ENCODE assay signal across 9 cellular contexts in the genomic region with DNA sequence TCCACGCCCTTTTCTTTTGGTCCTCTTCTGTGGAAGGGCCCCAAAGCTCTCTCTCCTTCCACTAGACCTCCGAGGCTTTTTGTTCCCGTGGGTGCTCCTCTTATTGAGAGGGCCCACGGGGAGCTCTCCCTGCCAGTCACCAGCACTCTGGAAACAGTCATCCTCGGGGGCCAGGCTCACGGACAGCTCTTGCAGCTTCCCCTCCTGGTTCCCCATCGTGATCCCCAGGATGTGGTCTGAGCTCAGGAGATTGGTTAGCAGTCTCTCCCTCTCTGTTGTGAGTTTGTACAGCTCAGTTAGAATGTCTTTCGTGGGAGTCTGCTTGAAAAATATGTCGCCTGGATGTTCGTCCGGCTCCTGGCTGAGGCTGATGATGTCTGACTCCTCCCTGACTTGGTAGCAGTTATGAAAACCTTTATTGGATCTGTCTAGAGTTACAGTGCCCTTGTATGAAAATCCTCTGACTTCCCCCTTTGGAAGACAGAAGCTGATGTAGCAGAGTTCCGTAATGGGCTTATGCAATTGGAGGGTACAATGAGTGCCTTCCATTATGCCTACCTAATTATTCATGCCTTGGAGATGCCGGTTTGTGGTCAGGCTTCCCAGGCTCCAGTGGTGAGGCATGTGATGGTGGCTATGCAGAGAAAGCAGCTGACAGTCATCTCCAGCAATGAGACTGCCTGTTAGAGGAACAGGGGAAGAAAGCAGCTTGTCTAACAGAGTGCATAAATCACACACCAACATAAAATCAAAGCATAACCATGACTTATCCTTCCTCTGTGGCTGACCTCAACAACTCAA. TPM values are rescaled to one million over a fixed set of nuclear protein-coding genes. Genes with fewer than 3 reads are reported as not detected.
DNase-seq lines count a peak whose midpoint lies in the region; ATAC-seq, FAIRE-seq and TF ChIP-seq lines count a peak whose summit lies in the region.
"Had no signal": no experiment of that assay in that cellular context is flagged by ENCODE, and none has a peak within 500 bp of the region (broad histone marks: within the 10 kb centered on the region; RNA-seq: fewer than 3 reads in every experiment).

No MANE protein-coding gene starts in this region.

- H3K4me3 ChIP-seq in ascending aorta (peak overlapping the region; percentile 4 to 42), keratinocyte (ENCODE audit: control insufficient read depth in 2 of 3, extremely low read depth in 1 of 3, insufficient read depth in 2 of 3, low read depth in 1 of 3, low read length in 3 of 3) (no peak overlapping the region)

- intact Hi-C loops in ascending aorta (cut with DNase I) = no loop called here

- H2AFZ ChIP-seq in keratinocyte (ENCODE audit: control insufficient read depth, low read length) = no peak overlapping the region

- H3K9me3 ChIP-seq in ascending aorta = no peaks in the 10 kb centered on the region
- H3K9me3 ChIP-seq in keratinocyte (ENCODE audit: control insufficient read depth, low read depth, low read length) = no peaks in the 10 kb centered on the region

- peak; percentile 71 for DNase-seq in HS-5 (ENCODE audit: low read depth)
- DNase-seq in ascending aorta (ENCODE audit: low spot score in 2 of 2) = peak; percentile 57 to 82
- peak; percentile 21 for DNase-seq in keratinocyte (ENCODE audit: low read depth, low spot score)
- DNase-seq in superior temporal gyrus (ENCODE audit: extremely low spot score) = peak; percentile 55
- no peak for DNase-seq in activated gamma-delta T cell treated with Interleukin-2 at 50 U/mL for 16 hours
- no peak for DNase-seq in central memory CD4-positive, alpha-beta T cell
- no peak for DNase-seq in effector CD8-positive, alpha-beta T cell (lab: John Stamatoyannopoulos, UW)
- DNase-seq: cerebellar nuclear complex had no signal

- H3K27ac ChIP-seq in ascending aorta (no peak overlapping the region), keratinocyte (ENCODE audit: control insufficient read depth, insufficient read depth, low read length) (no peak overlapping the region)

- H3K4me1 ChIP-seq in ascending aorta (no peaks in the 10 kb centered on the region), keratinocyte (ENCODE audit: control insufficient read depth, extremely low read depth, insufficient read depth, low read length) (peaks cover 6% of the 10 kb centered on the region)

- dilution Hi-C loops in keratinocyte (cut with MboI; ENCODE audit: extremely low pct_ligation_motif_present, low sequenced_read_pairs) = no loop called here

- FAIRE-seq in keratinocyte (lab: Jason Lieb, UNC) = peak; percentile 51

- no peaks in the 10 kb centered on the region for H4K20me1 ChIP-seq in keratinocyte (ENCODE audit: control insufficient read depth, extremely low read depth, insufficient read depth, low read length)

- no peak for ATAC-seq in GM19397 (IDR thresholded peaks at IDR 0.05; ENCODE audit: unreplicated experiment)

- no peak overlapping the region for H3K4me2 ChIP-seq in keratinocyte (ENCODE audit: control insufficient read depth, extremely low read depth, insufficient read depth, low read depth, low read length)

- no peaks in the 10 kb centered on the region for H3K79me2 ChIP-seq in keratinocyte (ENCODE audit: control insufficient read depth, insufficient read depth, low read length)

- no peaks in the 10 kb centered on the region for H3K36me3 ChIP-seq in ascending aorta
- H3K36me3 ChIP-seq in keratinocyte (ENCODE audit: control insufficient read depth in 2 of 2, extremely low read depth in 1 of 2, insufficient read depth in 2 of 2, low read length in 2 of 2) = no peaks in the 10 kb centered on the region

- no peaks in the 10 kb centered on the region for H3K9me1 ChIP-seq in keratinocyte (ENCODE audit: control insufficient read depth, extremely low read depth, insufficient read depth, low read length)

- TF ChIP-seq CTCF in ascending aorta (IDR thresholded peaks at IDR 0.05) = no peak
- TF ChIP-seq CTCF in keratinocyte (optimal IDR thresholded peaks at IDR 0.05 in 1 of 3, IDR thresholded peaks at IDR 0.05 in 1 of 3, conservative IDR thresholded peaks at IDR 0.05 in 1 of 3; ENCODE audit: extremely low read depth in 1 of 3, insufficient read depth in 2 of 3, low read length in 3 of 3) = no peak

- H3K27me3 ChIP-seq in ascending aorta (no peaks in the 10 kb centered on the region), keratinocyte (ENCODE audit: control insufficient read depth, extremely low read depth, insufficient read depth, low read length) (no peaks in the 10 kb centered on the region)

- H3K9ac ChIP-seq in keratinocyte (ENCODE audit: control insufficient read depth, extremely low read depth, insufficient read depth, low read length) = no peak overlapping the region

RNA-seq across cellular contexts. Expression of gene FMN1, which starts 39.9 kb away (rescaled TPM):
- 4.3 TPM for total RNA-seq in ascending aorta
- 0.15 to 0.71 TPM (median 0.40 TPM) in 3 replicates for polyA plus RNA-seq in keratinocyte
- 1.9 TPM for polyA plus RNA-seq in keratinocyte (2011; ENCODE audit: low read depth)
- 0.27 and 0.36 TPM in 2 replicates for polyA plus RNA-seq in keratinocyte (2011; cell fraction: cytosol; rRNA removed)
- 0.63 and 1.6 TPM in 2 replicates for polyA plus RNA-seq in keratinocyte (2011; cell fraction: nucleus; rRNA removed)
- polyA plus RNA-seq in keratinocyte (2012; ENCODE audit: low replicate concordance) = 0.62 and 0.93 TPM in 2 replicates
- polyA minus RNA-seq in keratinocyte = 0.92 to 3.3 TPM (median 1.2 TPM) in 3 replicates
- 1.3 TPM for polyA minus RNA-seq in keratinocyte (2011; cell fraction: cytosol; rRNA and poly(A)+ RNA removed)
- polyA minus RNA-seq in keratinocyte (2011; cell fraction: nucleus; rRNA and poly(A)+ RNA removed) = 2.7 and 2.8 TPM in 2 replicates

Comparison
In these comparisons a context has a peak if more than half of its experiments do, and no peak if none do; other contexts are left out.
1. DNase-seq: peak in HS-5 (single experiment), ascending aorta (2 of 2), keratinocyte (single experiment) and superior temporal gyrus (single experiment); none in activated gamma-delta T cell treated with Interleukin-2 at 50 U/mL for 16 hours (single experiment), central memory CD4-positive, alpha-beta T cell (single experiment) and effector CD8-positive, alpha-beta T cell (single experiment).
2. H3K4me3 ChIP-seq: peak in ascending aorta (2 of 2); none in keratinocyte (0 of 3).